22 cellular contexts compared by ENCODE assay signal in genomic region chrX:41677183-41677582, GRCh38.
"Had no signal": no experiment of that assay in that cellular context is flagged by ENCODE, and none has a peak within 500 bp of the region (broad histone marks: within the 10 kb centered on the region; RNA-seq: fewer than 3 reads in every experiment).

No MANE protein-coding gene starts in this region.

- H3K27me3 Mint-ChIP-seq: IgD-negative memory B cell had no signal

- H3K9me3 Mint-ChIP-seq: IgD-negative memory B cell had no signal

- H3K4me3 ChIP-seq: K562, SJSA1, SK-N-MC had no signal

- H3K27me3 ChIP-seq: SJSA1 had no signal

- DNase-seq: Kasumi-1, MM.1S, NCI-H1092 treated with DMSO at 0.1 percent for 48 hours, NCI-H1436, NCI-H187, NCI-H2029, NCI-H2081 treated with DMSO at 0.1 percent for 48 hours, NCI-H2171, NCI-H226, NCI-H446, NCI-H510A, NCI-H524 treated with DMSO at 0.1 percent for 48 hours, NCI-H69, NCI-H774, Right ventricle myocardium superior, RPMI8226, SIG-M5 had no signal

- H3K9me3 ChIP-seq: SJSA1 had no signal

- H3K27ac ChIP-seq: KMS-11, SJSA1, SK-N-MC had no signal

- H3K4me1 ChIP-seq: SJSA1 had no signal

- H3K36me3 ChIP-seq: SJSA1 had no signal
